Comparison of ENCODE assay signal across 1 cellular context in genomic region chr20:3803289-3803688, GRCh38.
TF ChIP-seq lines count a peak whose summit lies in the region.

No MANE protein-coding gene starts in this region.

TF ChIP-seq in HCT116, 20 proteins besides CTCF, POLR2A, EP300 and RAD21:
- no peak for TF ChIP-seq ZBTB33 (IDR thresholded peaks at IDR 0.05; ENCODE audit: extremely low read depth, insufficient replicate concordance, low read length)
- TF ChIP-seq ATF3 (IDR thresholded peaks at IDR 0.05) = no peak
- no peak for TF ChIP-seq CEBPB (IDR thresholded peaks at IDR 0.05; ENCODE audit: low read depth)
- TF ChIP-seq FOSL1 (IDR thresholded peaks at IDR 0.05; ENCODE audit: low read depth) = no peak
- no peak for TF ChIP-seq SRF (IDR thresholded peaks at IDR 0.05; ENCODE audit: low read depth)
- no peak for TF ChIP-seq EZH2 (IDR thresholded peaks at IDR 0.05)
- TF ChIP-seq ZFX (IDR thresholded peaks at IDR 0.05) = no peak
